2 cellular contexts compared by ENCODE assay signal in the genomic region with DNA sequence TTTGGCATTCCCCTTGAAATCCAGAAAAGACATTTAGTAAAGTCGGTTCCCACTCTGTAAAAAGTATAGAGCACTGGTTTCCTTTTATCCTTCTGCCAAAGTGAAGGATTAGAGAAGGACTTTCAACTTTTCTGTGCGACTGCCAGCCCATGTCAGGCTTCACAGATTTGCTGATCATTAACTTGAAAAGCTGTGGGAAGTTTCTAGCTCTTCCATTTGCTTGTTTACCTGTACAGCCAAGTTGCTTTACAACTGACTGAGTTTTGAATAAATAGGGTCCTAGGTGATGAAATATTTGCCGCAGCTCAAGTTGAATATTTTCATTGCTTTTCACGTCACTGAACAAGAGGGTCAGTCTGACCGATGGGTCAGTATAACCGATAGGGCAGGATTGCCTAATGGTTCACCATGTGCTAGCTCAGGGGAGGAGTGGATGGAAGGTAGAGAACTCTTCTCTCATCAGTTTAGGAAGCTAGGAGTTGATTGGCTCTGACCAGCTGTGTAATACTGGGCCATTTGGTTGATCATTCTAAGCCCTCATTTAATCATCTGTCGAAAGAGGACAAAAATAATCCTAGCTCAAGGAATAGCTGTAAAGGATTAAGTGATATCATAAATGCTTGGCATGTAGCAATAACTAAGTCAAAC.
TF ChIP-seq lines count a peak whose summit lies in the region.

No MANE protein-coding gene starts in this region.

TF ChIP-seq in GM23338, 12 proteins besides CTCF, POLR2A, EP300 and RAD21 (continued from another document):
- TF ChIP-seq, protein P1, sequence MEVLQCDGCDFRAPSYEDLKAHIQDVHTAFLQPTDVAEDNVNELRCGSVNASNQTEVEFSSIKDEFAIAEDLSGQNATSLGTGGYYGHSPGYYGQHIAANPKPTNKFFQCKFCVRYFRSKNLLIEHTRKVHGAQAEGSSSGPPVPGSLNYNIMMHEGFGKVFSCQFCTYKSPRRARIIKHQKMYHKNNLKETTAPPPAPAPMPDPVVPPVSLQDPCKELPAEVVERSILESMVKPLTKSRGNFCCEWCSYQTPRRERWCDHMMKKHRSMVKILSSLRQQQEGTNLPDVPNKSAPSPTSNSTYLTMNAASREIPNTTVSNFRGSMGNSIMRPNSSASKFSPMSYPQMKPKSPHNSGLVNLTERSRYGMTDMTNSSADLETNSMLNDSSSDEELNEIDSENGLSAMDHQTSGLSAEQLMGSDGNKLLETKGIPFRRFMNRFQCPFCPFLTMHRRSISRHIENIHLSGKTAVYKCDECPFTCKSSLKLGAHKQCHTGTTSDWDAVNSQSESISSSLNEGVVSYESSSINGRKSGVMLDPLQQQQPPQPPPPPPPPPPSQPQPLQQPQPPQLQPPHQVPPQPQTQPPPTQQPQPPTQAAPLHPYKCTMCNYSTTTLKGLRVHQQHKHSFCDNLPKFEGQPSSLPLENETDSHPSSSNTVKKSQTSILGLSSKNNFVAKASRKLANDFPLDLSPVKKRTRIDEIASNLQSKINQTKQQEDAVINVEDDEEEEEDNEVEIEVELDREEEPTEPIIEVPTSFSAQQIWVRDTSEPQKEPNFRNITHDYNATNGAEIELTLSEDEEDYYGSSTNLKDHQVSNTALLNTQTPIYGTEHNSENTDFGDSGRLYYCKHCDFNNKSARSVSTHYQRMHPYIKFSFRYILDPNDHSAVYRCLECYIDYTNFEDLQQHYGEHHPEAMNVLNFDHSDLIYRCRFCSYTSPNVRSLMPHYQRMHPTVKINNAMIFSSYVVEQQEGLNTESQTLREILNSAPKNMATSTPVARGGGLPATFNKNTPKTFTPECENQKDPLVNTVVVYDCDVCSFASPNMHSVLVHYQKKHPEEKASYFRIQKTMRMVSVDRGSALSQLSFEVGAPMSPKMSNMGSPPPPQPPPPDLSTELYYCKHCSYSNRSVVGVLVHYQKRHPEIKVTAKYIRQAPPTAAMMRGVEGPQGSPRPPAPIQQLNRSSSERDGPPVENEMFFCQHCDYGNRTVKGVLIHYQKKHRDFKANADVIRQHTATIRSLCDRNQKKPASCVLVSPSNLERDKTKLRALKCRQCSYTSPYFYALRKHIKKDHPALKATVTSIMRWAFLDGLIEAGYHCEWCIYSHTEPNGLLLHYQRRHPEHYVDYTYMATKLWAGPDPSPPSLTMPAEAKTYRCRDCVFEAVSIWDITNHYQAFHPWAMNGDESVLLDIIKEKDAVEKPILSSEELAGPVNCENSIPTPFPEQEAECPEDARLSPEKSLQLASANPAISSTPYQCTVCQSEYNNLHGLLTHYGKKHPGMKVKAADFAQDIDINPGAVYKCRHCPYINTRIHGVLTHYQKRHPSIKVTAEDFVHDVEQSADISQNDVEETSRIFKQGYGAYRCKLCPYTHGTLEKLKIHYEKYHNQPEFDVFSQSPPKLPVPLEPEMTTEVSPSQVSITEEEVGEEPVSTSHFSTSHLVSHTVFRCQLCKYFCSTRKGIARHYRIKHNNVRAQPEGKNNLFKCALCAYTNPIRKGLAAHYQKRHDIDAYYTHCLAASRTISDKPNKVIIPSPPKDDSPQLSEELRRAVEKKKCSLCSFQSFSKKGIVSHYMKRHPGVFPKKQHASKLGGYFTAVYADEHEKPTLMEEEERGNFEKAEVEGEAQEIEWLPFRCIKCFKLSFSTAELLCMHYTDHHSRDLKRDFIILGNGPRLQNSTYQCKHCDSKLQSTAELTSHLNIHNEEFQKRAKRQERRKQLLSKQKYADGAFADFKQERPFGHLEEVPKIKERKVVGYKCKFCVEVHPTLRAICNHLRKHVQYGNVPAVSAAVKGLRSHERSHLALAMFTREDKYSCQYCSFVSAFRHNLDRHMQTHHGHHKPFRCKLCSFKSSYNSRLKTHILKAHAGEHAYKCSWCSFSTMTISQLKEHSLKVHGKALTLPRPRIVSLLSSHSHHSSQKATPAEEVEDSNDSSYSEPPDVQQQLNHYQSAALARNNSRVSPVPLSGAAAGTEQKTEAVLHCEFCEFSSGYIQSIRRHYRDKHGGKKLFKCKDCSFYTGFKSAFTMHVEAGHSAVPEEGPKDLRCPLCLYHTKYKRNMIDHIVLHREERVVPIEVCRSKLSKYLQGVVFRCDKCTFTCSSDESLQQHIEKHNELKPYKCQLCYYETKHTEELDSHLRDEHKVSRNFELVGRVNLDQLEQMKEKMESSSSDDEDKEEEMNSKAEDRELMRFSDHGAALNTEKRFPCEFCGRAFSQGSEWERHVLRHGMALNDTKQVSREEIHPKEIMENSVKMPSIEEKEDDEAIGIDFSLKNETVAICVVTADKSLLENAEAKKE (CRISPR knock-in tag; IDR thresholded peaks at IDR 0.05): no peak
- no peak for TF ChIP-seq POLR2AphosphoS5 (IDR thresholded peaks at IDR 0.05; ENCODE audit: low read depth)
- TF ChIP-seq CREB1 (CRISPR knock-in tag; IDR thresholded peaks at IDR 0.05; ENCODE audit: low read depth): no peak
- TF ChIP-seq JUNB (IDR thresholded peaks at IDR 0.05; ENCODE audit: unreplicated experiment): no peak
- TF ChIP-seq, protein P2, sequence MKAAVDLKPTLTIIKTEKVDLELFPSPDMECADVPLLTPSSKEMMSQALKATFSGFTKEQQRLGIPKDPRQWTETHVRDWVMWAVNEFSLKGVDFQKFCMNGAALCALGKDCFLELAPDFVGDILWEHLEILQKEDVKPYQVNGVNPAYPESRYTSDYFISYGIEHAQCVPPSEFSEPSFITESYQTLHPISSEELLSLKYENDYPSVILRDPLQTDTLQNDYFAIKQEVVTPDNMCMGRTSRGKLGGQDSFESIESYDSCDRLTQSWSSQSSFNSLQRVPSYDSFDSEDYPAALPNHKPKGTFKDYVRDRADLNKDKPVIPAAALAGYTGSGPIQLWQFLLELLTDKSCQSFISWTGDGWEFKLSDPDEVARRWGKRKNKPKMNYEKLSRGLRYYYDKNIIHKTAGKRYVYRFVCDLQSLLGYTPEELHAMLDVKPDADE (IDR thresholded peaks at IDR 0.05): no peak
- no peak for TF ChIP-seq EZH2 (IDR thresholded peaks at IDR 0.05; ENCODE audit: low read depth, unreplicated experiment)
- no peak for TF ChIP-seq STAT1 (IDR thresholded peaks at IDR 0.05; ENCODE audit: unreplicated experiment)

TF ChIP-seq in liver, 16 proteins besides CTCF, POLR2A, EP300 and RAD21 (continued from another document):
- TF ChIP-seq, protein P3, sequence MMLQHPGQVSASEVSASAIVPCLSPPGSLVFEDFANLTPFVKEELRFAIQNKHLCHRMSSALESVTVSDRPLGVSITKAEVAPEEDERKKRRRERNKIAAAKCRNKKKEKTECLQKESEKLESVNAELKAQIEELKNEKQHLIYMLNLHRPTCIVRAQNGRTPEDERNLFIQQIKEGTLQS (IDR thresholded peaks at IDR 0.05): peak; percentile 98
- TF ChIP-seq YY1 (IDR thresholded peaks at IDR 0.05) (peak; percentile 83), FOXA2 (IDR thresholded peaks at IDR 0.05) (peak; percentile 95), NR2F2 (IDR thresholded peaks at IDR 0.05) (peak; percentile 64), HNF4A (conservative IDR thresholded peaks at IDR 0.05) (peak; percentile 93 to 96), TAF1 (conservative IDR thresholded peaks at IDR 0.05) (peak; percentile 81), GABPA (IDR thresholded peaks at IDR 0.05 in 1 of 2, conservative IDR thresholded peaks at IDR 0.05 in 1 of 2) (no peak), RXRA (IDR thresholded peaks at IDR 0.05) (peak; percentile 100)
- TF ChIP-seq, protein P4, sequence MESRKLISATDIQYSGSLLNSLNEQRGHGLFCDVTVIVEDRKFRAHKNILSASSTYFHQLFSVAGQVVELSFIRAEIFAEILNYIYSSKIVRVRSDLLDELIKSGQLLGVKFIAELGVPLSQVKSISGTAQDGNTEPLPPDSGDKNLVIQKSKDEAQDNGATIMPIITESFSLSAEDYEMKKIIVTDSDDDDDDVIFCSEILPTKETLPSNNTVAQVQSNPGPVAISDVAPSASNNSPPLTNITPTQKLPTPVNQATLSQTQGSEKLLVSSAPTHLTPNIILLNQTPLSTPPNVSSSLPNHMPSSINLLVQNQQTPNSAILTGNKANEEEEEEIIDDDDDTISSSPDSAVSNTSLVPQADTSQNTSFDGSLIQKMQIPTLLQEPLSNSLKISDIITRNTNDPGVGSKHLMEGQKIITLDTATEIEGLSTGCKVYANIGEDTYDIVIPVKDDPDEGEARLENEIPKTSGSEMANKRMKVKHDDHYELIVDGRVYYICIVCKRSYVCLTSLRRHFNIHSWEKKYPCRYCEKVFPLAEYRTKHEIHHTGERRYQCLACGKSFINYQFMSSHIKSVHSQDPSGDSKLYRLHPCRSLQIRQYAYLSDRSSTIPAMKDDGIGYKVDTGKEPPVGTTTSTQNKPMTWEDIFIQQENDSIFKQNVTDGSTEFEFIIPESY (IDR thresholded peaks at IDR 0.05): peak; percentile 93
- TF ChIP-seq, protein P5, sequence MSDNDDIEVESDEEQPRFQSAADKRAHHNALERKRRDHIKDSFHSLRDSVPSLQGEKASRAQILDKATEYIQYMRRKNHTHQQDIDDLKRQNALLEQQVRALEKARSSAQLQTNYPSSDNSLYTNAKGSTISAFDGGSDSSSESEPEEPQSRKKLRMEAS (IDR thresholded peaks at IDR 0.05): peak; percentile 99
